9 cellular contexts compared by ENCODE assay signal in genomic region chr14:75542585-75543091, GRCh38. TPM values are rescaled to one million over a fixed set of nuclear protein-coding genes. Genes with fewer than 3 reads are reported as not detected.
A peak's percentile ranks its signal among the peaks of the same experiment; 100 is the strongest.
DNase-seq lines count a peak whose midpoint lies in the region; ATAC-seq, FAIRE-seq and TF ChIP-seq lines count a peak whose summit lies in the region.
"Had no signal": no experiment of that assay in that cellular context is flagged by ENCODE, and none has a peak within 500 bp of the region (broad histone marks: within the 10 kb centered on the region; RNA-seq: fewer than 3 reads in every experiment).

No MANE protein-coding gene starts in this region.

- H2AFZ ChIP-seq in astrocyte (ENCODE audit: low read depth, low read length), result no peak overlapping the region

- no peaks in the 10 kb centered on the region for H4K20me1 ChIP-seq in astrocyte (ENCODE audit: insufficient read depth, low read length)

- no peaks in the 10 kb centered on the region for H3K36me3 ChIP-seq in astrocyte (ENCODE audit: insufficient read depth, low read length)

- H3K27me3 Mint-ChIP-seq in astrocyte (ENCODE audit: low read depth, unreplicated experiment), result peaks cover 18% of the 10 kb centered on the region
- no peaks in the 10 kb centered on the region for H3K27me3 Mint-ChIP-seq in mesothelial cell of epicardium (ENCODE audit: low read depth)
- H3K27me3 Mint-ChIP-seq in stimulated activated memory B cell treated with anti-CD40 and anti-IgM and Interleukin-4, amounts not matched to agents 10 μg/mL and 1 μg/mL and 100 μg/mL, for 72 hours, result no peaks in the 10 kb centered on the region

- H3K27ac Mint-ChIP-seq in astrocyte (ENCODE audit: unreplicated experiment) (no peak overlapping the region), mesothelial cell of epicardium (peak overlapping the region; percentile 62)
- H3K27ac Mint-ChIP-seq in stimulated activated memory B cell treated with anti-CD40 and anti-IgM and Interleukin-4, amounts not matched to agents 10 μg/mL and 1 μg/mL and 100 μg/mL, for 72 hours, result peak overlapping the region; percentile 89

- H3K4me3 Mint-ChIP-seq in astrocyte (ENCODE audit: unreplicated experiment), result no peak overlapping the region
- H3K4me3 Mint-ChIP-seq in mesothelial cell of epicardium, result no peak overlapping the region
- peak overlapping the region; percentile 69 for H3K4me3 Mint-ChIP-seq in stimulated activated memory B cell treated with anti-CD40 and anti-IgM and Interleukin-4, amounts not matched to agents 10 μg/mL and 1 μg/mL and 100 μg/mL, for 72 hours

- FAIRE-seq in astrocyte (lab: Jason Lieb, UNC), result no peak

- no peaks in the 10 kb centered on the region for H3K9me3 ChIP-seq in astrocyte (ENCODE audit: insufficient read depth, low read depth, low read length)

- H3K4me2 ChIP-seq in astrocyte (ENCODE audit: low read length), result no peak overlapping the region

- peaks cover 2% of the 10 kb centered on the region for H3K27me3 ChIP-seq in astrocyte (ENCODE audit: insufficient read depth, low read length)

- H3K9me3 Mint-ChIP-seq in astrocyte (ENCODE audit: unreplicated experiment) (no peaks in the 10 kb centered on the region), mesothelial cell of epicardium (no peaks in the 10 kb centered on the region)
- H3K9me3 Mint-ChIP-seq in stimulated activated memory B cell treated with anti-CD40 and anti-IgM and Interleukin-4, amounts not matched to agents 10 μg/mL and 1 μg/mL and 100 μg/mL, for 72 hours, result no peaks in the 10 kb centered on the region

- DNase-seq in T-helper 22 cell (ENCODE audit: low read depth) (peak; percentile 79), astrocyte (ENCODE audit: low read depth) (peak; percentile 10), mesothelial cell of epicardium (ENCODE audit: low spot score in 2 of 2, unreplicated experiment in 2 of 2) (no peak), midbrain (lab: John Stamatoyannopoulos, UW) (no peak)

- TF ChIP-seq CTCF in astrocyte (IDR thresholded peaks at IDR 0.05; ENCODE audit: insufficient read depth, low read depth, low read length), result no peak
- TF ChIP-seq CTCF in mesothelial cell of epicardium (IDR thresholded peaks at IDR 0.05; ENCODE audit: unreplicated experiment), result no peak

- H3K9ac ChIP-seq in astrocyte (ENCODE audit: low read length), result no peak overlapping the region

- H3K4me1 ChIP-seq in astrocyte (ENCODE audit: insufficient read depth, low read length), result no peaks in the 10 kb centered on the region

- H3K27ac ChIP-seq in astrocyte (ENCODE audit: low read depth, low read length), result no peak overlapping the region

- no peaks in the 10 kb centered on the region for H3K79me2 ChIP-seq in astrocyte (ENCODE audit: insufficient read depth, low read length)

- no peak overlapping the region for H3K4me3 ChIP-seq in astrocyte (ENCODE audit: insufficient read depth, low read depth, low read length)

- ATAC-seq in GM18505 (IDR thresholded peaks at IDR 0.05; ENCODE audit: unreplicated experiment), result peak; percentile 54
- peak; percentile 39 for ATAC-seq in HG02943 (IDR thresholded peaks at IDR 0.05; ENCODE audit: low read depth, unreplicated experiment)
- peak; percentile 93 for ATAC-seq in stimulated activated memory B cell treated with anti-CD40 and anti-IgM and Interleukin-4, amounts not matched to agents 10 μg/mL and 1 μg/mL and 100 μg/mL, for 72 hours
- no peak for ATAC-seq in HG03378 (IDR thresholded peaks at IDR 0.05; ENCODE audit: unreplicated experiment)

- no peak for TF ChIP-seq POLR2A in GM18505 (IDR thresholded peaks at IDR 0.05; ENCODE audit: borderline replicate concordance, extremely low read depth, insufficient read depth, insufficient read length)

- H3K4me1 Mint-ChIP-seq in astrocyte (ENCODE audit: low read depth, unreplicated experiment), result no peaks in the 10 kb centered on the region
- H3K4me1 Mint-ChIP-seq in mesothelial cell of epicardium, result peaks cover 9% of the 10 kb centered on the region
- peaks cover 67% of the 10 kb centered on the region for H3K4me1 Mint-ChIP-seq in stimulated activated memory B cell treated with anti-CD40 and anti-IgM and Interleukin-4, amounts not matched to agents 10 μg/mL and 1 μg/mL and 100 μg/mL, for 72 hours

- H3K36me3 Mint-ChIP-seq in astrocyte (ENCODE audit: low read depth, unreplicated experiment), result peaks cover 3% of the 10 kb centered on the region
- no peaks in the 10 kb centered on the region for H3K36me3 Mint-ChIP-seq in mesothelial cell of epicardium
- H3K36me3 Mint-ChIP-seq in stimulated activated memory B cell treated with anti-CD40 and anti-IgM and Interleukin-4, amounts not matched to agents 10 μg/mL and 1 μg/mL and 100 μg/mL, for 72 hours, result peaks cover 33% of the 10 kb centered on the region

RNA-seq across cellular contexts. Expression of gene BATF, which starts 20.4 kb away (rescaled TPM):
- not detected in 2 replicates for total RNA-seq in astrocyte
- total RNA-seq in mesothelial cell of epicardium, result 1.4 to 1.8 TPM (median 1.6 TPM) in 3 replicates
- total RNA-seq: temporal lobe had no signal

RNA-seq across cellular contexts. Expression of gene FLVCR2, which starts 35.8 kb away (rescaled TPM):
- total RNA-seq in astrocyte (3.1 and 6.2 TPM in 2 replicates), mesothelial cell of epicardium (1.8 to 3.0 TPM (median 2.1 TPM) in 3 replicates)

Comparison
In these comparisons a context has a peak if more than half of its experiments do, and no peak if none do; other contexts are left out.
1. DNase-seq: peak in T-helper 22 cell (single experiment) and astrocyte (single experiment); none in mesothelial cell of epicardium (0 of 2) and midbrain (single experiment).